Comparison of ENCODE assay signal across 1 cellular context in genomic region chr15:33701304-33701696, GRCh38.
TF ChIP-seq lines count a peak whose summit lies in the region.

No MANE protein-coding gene starts in this region.

TF ChIP-seq in HepG2, 621 proteins besides CTCF, POLR2A, EP300 and RAD21 (continued from another document):
- TF ChIP-seq, protein P1, sequence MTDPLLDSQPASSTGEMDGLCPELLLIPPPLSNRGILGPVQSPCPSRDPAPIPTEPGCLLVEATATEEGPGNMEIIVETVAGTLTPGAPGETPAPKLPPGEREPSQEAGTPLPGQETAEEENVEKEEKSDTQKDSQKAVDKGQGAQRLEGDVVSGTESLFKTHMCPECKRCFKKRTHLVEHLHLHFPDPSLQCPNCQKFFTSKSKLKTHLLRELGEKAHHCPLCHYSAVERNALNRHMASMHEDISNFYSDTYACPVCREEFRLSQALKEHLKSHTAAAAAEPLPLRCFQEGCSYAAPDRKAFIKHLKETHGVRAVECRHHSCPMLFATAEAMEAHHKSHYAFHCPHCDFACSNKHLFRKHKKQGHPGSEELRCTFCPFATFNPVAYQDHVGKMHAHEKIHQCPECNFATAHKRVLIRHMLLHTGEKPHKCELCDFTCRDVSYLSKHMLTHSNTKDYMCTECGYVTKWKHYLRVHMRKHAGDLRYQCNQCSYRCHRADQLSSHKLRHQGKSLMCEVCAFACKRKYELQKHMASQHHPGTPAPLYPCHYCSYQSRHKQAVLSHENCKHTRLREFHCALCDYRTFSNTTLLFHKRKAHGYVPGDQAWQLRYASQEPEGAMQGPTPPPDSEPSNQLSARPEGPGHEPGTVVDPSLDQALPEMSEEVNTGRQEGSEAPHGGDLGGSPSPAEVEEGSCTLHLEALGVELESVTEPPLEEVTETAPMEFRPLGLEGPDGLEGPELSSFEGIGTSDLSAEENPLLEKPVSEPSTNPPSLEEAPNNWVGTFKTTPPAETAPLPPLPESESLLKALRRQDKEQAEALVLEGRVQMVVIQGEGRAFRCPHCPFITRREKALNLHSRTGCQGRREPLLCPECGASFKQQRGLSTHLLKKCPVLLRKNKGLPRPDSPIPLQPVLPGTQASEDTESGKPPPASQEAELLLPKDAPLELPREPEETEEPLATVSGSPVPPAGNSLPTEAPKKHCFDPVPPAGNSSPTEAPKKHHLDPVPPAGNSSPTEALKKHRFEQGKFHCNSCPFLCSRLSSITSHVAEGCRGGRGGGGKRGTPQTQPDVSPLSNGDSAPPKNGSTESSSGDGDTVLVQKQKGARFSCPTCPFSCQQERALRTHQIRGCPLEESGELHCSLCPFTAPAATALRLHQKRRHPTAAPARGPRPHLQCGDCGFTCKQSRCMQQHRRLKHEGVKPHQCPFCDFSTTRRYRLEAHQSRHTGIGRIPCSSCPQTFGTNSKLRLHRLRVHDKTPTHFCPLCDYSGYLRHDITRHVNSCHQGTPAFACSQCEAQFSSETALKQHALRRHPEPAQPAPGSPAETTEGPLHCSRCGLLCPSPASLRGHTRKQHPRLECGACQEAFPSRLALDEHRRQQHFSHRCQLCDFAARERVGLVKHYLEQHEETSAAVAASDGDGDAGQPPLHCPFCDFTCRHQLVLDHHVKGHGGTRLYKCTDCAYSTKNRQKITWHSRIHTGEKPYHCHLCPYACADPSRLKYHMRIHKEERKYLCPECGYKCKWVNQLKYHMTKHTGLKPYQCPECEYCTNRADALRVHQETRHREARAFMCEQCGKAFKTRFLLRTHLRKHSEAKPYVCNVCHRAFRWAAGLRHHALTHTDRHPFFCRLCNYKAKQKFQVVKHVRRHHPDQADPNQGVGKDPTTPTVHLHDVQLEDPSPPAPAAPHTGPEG (CRISPR knock-in tag; IDR thresholded peaks at IDR 0.05): no peak
- TF ChIP-seq, protein P2, sequence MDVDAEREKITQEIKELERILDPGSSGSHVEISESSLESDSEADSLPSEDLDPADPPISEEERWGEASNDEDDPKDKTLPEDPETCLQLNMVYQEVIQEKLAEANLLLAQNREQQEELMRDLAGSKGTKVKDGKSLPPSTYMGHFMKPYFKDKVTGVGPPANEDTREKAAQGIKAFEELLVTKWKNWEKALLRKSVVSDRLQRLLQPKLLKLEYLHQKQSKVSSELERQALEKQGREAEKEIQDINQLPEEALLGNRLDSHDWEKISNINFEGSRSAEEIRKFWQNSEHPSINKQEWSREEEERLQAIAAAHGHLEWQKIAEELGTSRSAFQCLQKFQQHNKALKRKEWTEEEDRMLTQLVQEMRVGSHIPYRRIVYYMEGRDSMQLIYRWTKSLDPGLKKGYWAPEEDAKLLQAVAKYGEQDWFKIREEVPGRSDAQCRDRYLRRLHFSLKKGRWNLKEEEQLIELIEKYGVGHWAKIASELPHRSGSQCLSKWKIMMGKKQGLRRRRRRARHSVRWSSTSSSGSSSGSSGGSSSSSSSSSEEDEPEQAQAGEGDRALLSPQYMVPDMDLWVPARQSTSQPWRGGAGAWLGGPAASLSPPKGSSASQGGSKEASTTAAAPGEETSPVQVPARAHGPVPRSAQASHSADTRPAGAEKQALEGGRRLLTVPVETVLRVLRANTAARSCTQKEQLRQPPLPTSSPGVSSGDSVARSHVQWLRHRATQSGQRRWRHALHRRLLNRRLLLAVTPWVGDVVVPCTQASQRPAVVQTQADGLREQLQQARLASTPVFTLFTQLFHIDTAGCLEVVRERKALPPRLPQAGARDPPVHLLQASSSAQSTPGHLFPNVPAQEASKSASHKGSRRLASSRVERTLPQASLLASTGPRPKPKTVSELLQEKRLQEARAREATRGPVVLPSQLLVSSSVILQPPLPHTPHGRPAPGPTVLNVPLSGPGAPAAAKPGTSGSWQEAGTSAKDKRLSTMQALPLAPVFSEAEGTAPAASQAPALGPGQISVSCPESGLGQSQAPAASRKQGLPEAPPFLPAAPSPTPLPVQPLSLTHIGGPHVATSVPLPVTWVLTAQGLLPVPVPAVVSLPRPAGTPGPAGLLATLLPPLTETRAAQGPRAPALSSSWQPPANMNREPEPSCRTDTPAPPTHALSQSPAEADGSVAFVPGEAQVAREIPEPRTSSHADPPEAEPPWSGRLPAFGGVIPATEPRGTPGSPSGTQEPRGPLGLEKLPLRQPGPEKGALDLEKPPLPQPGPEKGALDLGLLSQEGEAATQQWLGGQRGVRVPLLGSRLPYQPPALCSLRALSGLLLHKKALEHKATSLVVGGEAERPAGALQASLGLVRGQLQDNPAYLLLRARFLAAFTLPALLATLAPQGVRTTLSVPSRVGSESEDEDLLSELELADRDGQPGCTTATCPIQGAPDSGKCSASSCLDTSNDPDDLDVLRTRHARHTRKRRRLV (CRISPR knock-in tag; IDR thresholded peaks at IDR 0.05): no peak
- TF ChIP-seq ZNF337 (CRISPR knock-in tag; IDR thresholded peaks at IDR 0.05; ENCODE audit: borderline replicate concordance, low read depth): no peak
- no peak for TF ChIP-seq ZNF563 (CRISPR knock-in tag; IDR thresholded peaks at IDR 0.05)
- no peak for TF ChIP-seq SNRNP70 (IDR thresholded peaks at IDR 0.05; ENCODE audit: low read depth, low read length)
- TF ChIP-seq ZNF225 (CRISPR knock-in tag; IDR thresholded peaks at IDR 0.05): no peak
